20 cellular contexts compared by ENCODE assay signal in the genomic region with DNA sequence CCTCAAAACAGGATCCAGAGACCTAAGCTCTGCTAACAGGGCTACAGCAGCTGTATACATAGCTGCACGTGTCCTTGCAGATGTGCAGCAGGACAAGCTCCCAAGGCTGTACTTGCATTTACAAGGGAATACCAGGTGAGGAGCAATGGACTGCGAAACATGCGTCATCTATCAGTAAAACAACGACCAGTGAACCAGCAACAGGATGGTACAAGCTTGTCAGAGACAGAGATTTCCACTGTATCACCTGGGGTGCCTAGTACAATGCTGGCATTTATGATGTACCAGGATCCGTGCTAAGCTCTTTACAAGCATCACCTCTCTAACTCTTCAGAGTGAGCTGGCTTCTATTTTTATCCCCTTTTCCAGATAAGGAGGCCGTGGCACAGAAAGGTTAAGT.
DNase-seq lines count a peak whose midpoint lies in the region; ATAC-seq and TF ChIP-seq lines count a peak whose summit lies in the region.
"Had no signal": no experiment of that assay in that cellular context is flagged by ENCODE, and none has a peak within 500 bp of the region (broad histone marks: within the 10 kb centered on the region; RNA-seq: fewer than 3 reads in every experiment).

No MANE protein-coding gene starts in this region.

- H3K27me3 Mint-ChIP-seq in activated naive CD4-positive, alpha-beta T cell treated with anti-CD3 and anti-CD28 coated beads, Interleukin-2, amount 50 U/mL, for 24 hours = no peaks in the 10 kb centered on the region
- no peaks in the 10 kb centered on the region for H3K27me3 Mint-ChIP-seq in activated naive CD4-positive, alpha-beta T cell treated with anti-CD3 and anti-CD28 coated beads, Interleukin-2, amount 10 ng/mL, durations not matched to agents 7 days and 5 days
- peaks cover 5% of the 10 kb centered on the region for H3K27me3 Mint-ChIP-seq in IgD-negative memory B cell
- no peaks in the 10 kb centered on the region for H3K27me3 Mint-ChIP-seq in effector memory CD8-positive, alpha-beta T cell
- no peaks in the 10 kb centered on the region for H3K27me3 Mint-ChIP-seq in nephron progenitor cell (ENCODE audit: low read depth, poor library complexity)

- CTCF ChIA-PET in activated naive CD4-positive, alpha-beta T cell treated with anti-CD3 and anti-CD28 coated beads, Interleukin-2, amount 10 ng/mL, durations not matched to agents 7 days and 5 days (lab: Charles Lee) = interaction anchor here (1.2 kb wide), 1 partner anchor 8 kb away, joined by 3 read pairs; no protein-coding TSS in a partner anchor

- no peak for DNase-seq in activated naive CD4-positive, alpha-beta T cell treated with anti-CD3 and anti-CD28 coated beads, Interleukin-2, amount 10 ng/mL, durations not matched to agents 7 days and 5 days
- DNase-seq in effector memory CD8-positive, alpha-beta T cell = no peak
- DNase-seq in nephron progenitor cell = no peak
- no peak for DNase-seq in HT-29 (ENCODE audit: low spot score)
- DNase-seq in AG08395 (ENCODE audit: low spot score) = no peak
- no peak for DNase-seq in NCI-H526 treated with DMSO at 0.1 percent for 48 hours (lab: John Stamatoyannopoulos, UW)
- DNase-seq: activated CD4-positive, alpha-beta T cell treated with anti-CD3 and anti-CD28 coated beads, Interleukin-2, amount 10 ng/mL, durations not matched to agents 7 days and 5 days; aorta; endodermal cell; GDM1; GOT3; hippocampal formation; left cardiac atrium; NCI-H1092; testis had no signal

- no peak for TF ChIP-seq CTCF in nephron progenitor cell (IDR thresholded peaks at IDR 0.05)

- H3K9me3 Mint-ChIP-seq in activated naive CD4-positive, alpha-beta T cell treated with anti-CD3 and anti-CD28 coated beads, Interleukin-2, amount 50 U/mL, for 24 hours = no peaks in the 10 kb centered on the region
- no peaks in the 10 kb centered on the region for H3K9me3 Mint-ChIP-seq in activated naive CD4-positive, alpha-beta T cell treated with anti-CD3 and anti-CD28 coated beads, Interleukin-2, amount 10 ng/mL, durations not matched to agents 7 days and 5 days
- H3K9me3 Mint-ChIP-seq in IgD-negative memory B cell = no peaks in the 10 kb centered on the region
- no peaks in the 10 kb centered on the region for H3K9me3 Mint-ChIP-seq in effector memory CD8-positive, alpha-beta T cell
- H3K9me3 Mint-ChIP-seq in nephron progenitor cell = no peaks in the 10 kb centered on the region
- H3K9me3 Mint-ChIP-seq: activated CD4-positive, alpha-beta T cell treated with anti-CD3 and anti-CD28 coated beads, Interleukin-2, amount 10 ng/mL, durations not matched to agents 7 days and 5 days; activated T-helper 1 cell treated with anti-CD3 and anti-CD28 coated beads, Interleukin-12 subunit alpha, Interleukin-12 subunit beta, Interleukin-2, Interleukin-4 antibody, amounts not matched to agents 30 ng/mL and 10 ng/mL and 1 ng/mL, durations not matched to agents 14 hours and 24 hours and 36 hours; endodermal cell had no signal

- peak overlapping the region; percentile 47 for H3K27ac Mint-ChIP-seq in activated naive CD4-positive, alpha-beta T cell treated with anti-CD3 and anti-CD28 coated beads, Interleukin-2, amount 50 U/mL, for 24 hours
- H3K27ac Mint-ChIP-seq in activated naive CD4-positive, alpha-beta T cell treated with anti-CD3 and anti-CD28 coated beads, Interleukin-2, amount 10 ng/mL, durations not matched to agents 7 days and 5 days = no peak overlapping the region
- H3K27ac Mint-ChIP-seq in IgD-negative memory B cell = peak overlapping the region in 2 of 3 donors; percentile 44 to 82
- H3K27ac Mint-ChIP-seq in effector memory CD8-positive, alpha-beta T cell = no peak overlapping the region
- peak overlapping the region; percentile 70 for H3K27ac Mint-ChIP-seq in nephron progenitor cell
- H3K27ac Mint-ChIP-seq: activated CD4-positive, alpha-beta T cell treated with anti-CD3 and anti-CD28 coated beads, Interleukin-2, amount 10 ng/mL, durations not matched to agents 7 days and 5 days; activated T-helper 1 cell treated with anti-CD3 and anti-CD28 coated beads, Interleukin-12 subunit alpha, Interleukin-12 subunit beta, Interleukin-2, Interleukin-4 antibody, amounts not matched to agents 30 ng/mL and 10 ng/mL and 1 ng/mL, durations not matched to agents 14 hours and 24 hours and 36 hours; endodermal cell had no signal

- H3K36me3 Mint-ChIP-seq in activated naive CD4-positive, alpha-beta T cell treated with anti-CD3 and anti-CD28 coated beads, Interleukin-2, amount 50 U/mL, for 24 hours = peaks cover 21% of the 10 kb centered on the region
- peaks cover 21% of the 10 kb centered on the region for H3K36me3 Mint-ChIP-seq in activated naive CD4-positive, alpha-beta T cell treated with anti-CD3 and anti-CD28 coated beads, Interleukin-2, amount 10 ng/mL, durations not matched to agents 7 days and 5 days
- peaks cover 7% of the 10 kb centered on the region for H3K36me3 Mint-ChIP-seq in IgD-negative memory B cell
- peaks cover 3% of the 10 kb centered on the region for H3K36me3 Mint-ChIP-seq in effector memory CD8-positive, alpha-beta T cell (ENCODE audit: insufficient read depth)
- peaks cover 44% of the 10 kb centered on the region for H3K36me3 Mint-ChIP-seq in nephron progenitor cell (ENCODE audit: low read depth)

- H3K4me1 Mint-ChIP-seq in activated naive CD4-positive, alpha-beta T cell treated with anti-CD3 and anti-CD28 coated beads, Interleukin-2, amount 50 U/mL, for 24 hours = peaks cover 87% of the 10 kb centered on the region
- H3K4me1 Mint-ChIP-seq in activated naive CD4-positive, alpha-beta T cell treated with anti-CD3 and anti-CD28 coated beads, Interleukin-2, amount 10 ng/mL, durations not matched to agents 7 days and 5 days = peaks cover 41% of the 10 kb centered on the region
- H3K4me1 Mint-ChIP-seq in IgD-negative memory B cell (peaks cover 29 to 52% (median 46%) of the 10 kb centered on the region in 3 donors), nephron progenitor cell (peaks cover 38% of the 10 kb centered on the region)
- H3K4me1 Mint-ChIP-seq in effector memory CD8-positive, alpha-beta T cell (ENCODE audit: low read depth in 2 of 2) = peaks cover 14 to 42% of the 10 kb centered on the region in 2 donors

- ATAC-seq in effector memory CD8-positive, alpha-beta T cell (replicated peaks) = peak; percentile 22
- ATAC-seq: Panc1, SK-N-SH treated with all-trans-retinoic acid at 6 μM for 48 hours had no signal

- no peak overlapping the region for H3K4me3 Mint-ChIP-seq in activated naive CD4-positive, alpha-beta T cell treated with anti-CD3 and anti-CD28 coated beads, Interleukin-2, amount 50 U/mL, for 24 hours
- no peak overlapping the region for H3K4me3 Mint-ChIP-seq in activated naive CD4-positive, alpha-beta T cell treated with anti-CD3 and anti-CD28 coated beads, Interleukin-2, amount 10 ng/mL, durations not matched to agents 7 days and 5 days
- H3K4me3 Mint-ChIP-seq in IgD-negative memory B cell = peak overlapping the region in 1 of 4 donors; percentile 82
- no peak overlapping the region for H3K4me3 Mint-ChIP-seq in effector memory CD8-positive, alpha-beta T cell
- no peak overlapping the region for H3K4me3 Mint-ChIP-seq in nephron progenitor cell
- H3K4me3 Mint-ChIP-seq: activated CD4-positive, alpha-beta T cell treated with anti-CD3 and anti-CD28 coated beads, Interleukin-2, amount 10 ng/mL, durations not matched to agents 7 days and 5 days; activated T-helper 1 cell treated with anti-CD3 and anti-CD28 coated beads, Interleukin-12 subunit alpha, Interleukin-12 subunit beta, Interleukin-2, Interleukin-4 antibody, amounts not matched to agents 30 ng/mL and 10 ng/mL and 1 ng/mL, durations not matched to agents 14 hours and 24 hours and 36 hours; endodermal cell had no signal

Comparison
In these comparisons a context has a peak if more than half of its experiments do, and no peak if none do; other contexts are left out.
1. H3K27ac Mint-ChIP-seq: peak in activated naive CD4-positive, alpha-beta T cell treated with anti-CD3 and anti-CD28 coated beads, Interleukin-2, amount 50 U/mL, for 24 hours (single experiment), IgD-negative memory B cell (2 of 3) and nephron progenitor cell (single experiment); none in activated naive CD4-positive, alpha-beta T cell treated with anti-CD3 and anti-CD28 coated beads, Interleukin-2, amount 10 ng/mL, durations not matched to agents 7 days and 5 days (single experiment) and effector memory CD8-positive, alpha-beta T cell (0 of 2).